In genomic region chr2:128791983-128792315, GRCh38 we compare ENCODE assay signal across 28 cellular contexts.
"Had no signal": no experiment of that assay in that cellular context is flagged by ENCODE, and none has a peak within 500 bp of the region (broad histone marks: within the 10 kb centered on the region; RNA-seq: fewer than 3 reads in every experiment).

No MANE protein-coding gene starts in this region.

- H3K4me3 Mint-ChIP-seq: activated naive CD4-positive, alpha-beta T cell treated with anti-CD3 and anti-CD28 coated beads, Interleukin-2, amount 50 U/mL, for 24 hours; activated naive CD8-positive, alpha-beta T cell treated with anti-CD3 and anti-CD28 coated beads, Interleukin-2, amount 50 U/mL, for 24 hours; dendritic cell treated with granulocyte-macrophage colony-stimulating factor and Interleukin-4, amounts not matched to agents 40 ng/mL and 50 ng/mL, for 4 days; endodermal cell; natural killer cell; stimulated activated naive B cell treated with anti-CD40 and anti-IgM and Interleukin-4, amounts not matched to agents 10 μg/mL and 1 μg/mL and 100 μg/mL, for 72 hours; T-helper 1 cell treated with Interleukin-12 subunit alpha and Interleukin-12 subunit beta and Interleukin-4 antibody, amounts not matched to agents 30 μg/mL and 1 μg/mL, for 36 hours had no signal

- H3K27me3 ChIP-seq: neutrophil, ovary, tibial nerve had no signal

- H3K36me3 ChIP-seq: left lung, lower lobe of right lung, neutrophil, ovary, tibial nerve had no signal

- H3K27ac Mint-ChIP-seq: activated naive CD4-positive, alpha-beta T cell treated with anti-CD3 and anti-CD28 coated beads, Interleukin-2, amount 50 U/mL, for 24 hours; activated naive CD8-positive, alpha-beta T cell treated with anti-CD3 and anti-CD28 coated beads, Interleukin-2, amount 50 U/mL, for 24 hours; activated T-helper 2 cell treated with anti-CD3 and anti-CD28 coated beads, Interferon-gamma antibody, Interleukin-2, Interleukin-4, amounts not matched to agents 10 μg/mL and 5 μg/mL and 100 μg/mL, durations not matched to agents 14 hours and 24 hours and 36 hours; dendritic cell treated with granulocyte-macrophage colony-stimulating factor and Interleukin-4, amounts not matched to agents 40 ng/mL and 50 ng/mL, for 4 days; endodermal cell; natural killer cell; progenitor cell of endocrine pancreas; stimulated activated naive B cell treated with anti-CD40 and anti-IgM and Interleukin-4, amounts not matched to agents 10 μg/mL and 1 μg/mL and 100 μg/mL, for 72 hours; T-helper 1 cell treated with Interleukin-12 subunit alpha and Interleukin-12 subunit beta and Interleukin-4 antibody, amounts not matched to agents 30 μg/mL and 1 μg/mL, for 36 hours had no signal

- FAIRE-seq: TTC549 had no signal

- H3K36me3 Mint-ChIP-seq: activated naive CD4-positive, alpha-beta T cell treated with anti-CD3 and anti-CD28 coated beads, Interleukin-2, amount 50 U/mL, for 24 hours; natural killer cell; stimulated activated naive B cell treated with anti-CD40 and anti-IgM and Interleukin-4, amounts not matched to agents 10 μg/mL and 1 μg/mL and 100 μg/mL, for 72 hours had no signal

- H3K9me3 Mint-ChIP-seq: activated naive CD4-positive, alpha-beta T cell treated with anti-CD3 and anti-CD28 coated beads, Interleukin-2, amount 50 U/mL, for 24 hours; endodermal cell; natural killer cell had no signal

- H3K4me1 Mint-ChIP-seq: activated naive CD4-positive, alpha-beta T cell treated with anti-CD3 and anti-CD28 coated beads, Interleukin-2, amount 50 U/mL, for 24 hours; activated naive CD8-positive, alpha-beta T cell treated with anti-CD3 and anti-CD28 coated beads, Interleukin-2, amount 50 U/mL, for 24 hours; natural killer cell; stimulated activated naive B cell treated with anti-CD40 and anti-IgM and Interleukin-4, amounts not matched to agents 10 μg/mL and 1 μg/mL and 100 μg/mL, for 72 hours had no signal

- H3K27me3 Mint-ChIP-seq: activated naive CD4-positive, alpha-beta T cell treated with anti-CD3 and anti-CD28 coated beads, Interleukin-2, amount 50 U/mL, for 24 hours; dendritic cell treated with granulocyte-macrophage colony-stimulating factor and Interleukin-4, amounts not matched to agents 40 ng/mL and 50 ng/mL, for 4 days had no signal

- H3K4me1 ChIP-seq: left lung, lower lobe of right lung, tibial nerve had no signal

- H3K4me2 ChIP-seq: smooth muscle cell had no signal

- H3K9me3 ChIP-seq: left lung, lower lobe of right lung, neutrophil, ovary, tibial nerve had no signal

- H3K4me3 ChIP-seq: left lung, lower lobe of right lung, ovary, smooth muscle cell, tibial nerve had no signal

- H3K27ac ChIP-seq: left lung, lower lobe of right lung, neutrophil, ovary, tibial nerve, VCaP had no signal

- DNase-seq: activated CD4-positive, alpha-beta T cell treated with anti-CD3 and anti-CD28 coated beads for 4 hours; activated CD4-positive, alpha-beta T cell treated with anti-CD3 and anti-CD28 coated beads, Interleukin-2, amount 50 U/mL, for 4 hours; activated naive CD8-positive, alpha-beta T cell treated with anti-CD3 and anti-CD28 coated beads, Interleukin-2, amount 50 U/mL, for 24 hours; activated T-cell treated with anti-CD3 and anti-CD28 coated beads, Interleukin-2, amount 50 U/mL, for 48 hours; amygdala; caudate nucleus; foreskin fibroblast; lower lobe of right lung; mesenchymal stem cell; natural killer cell; ovary; stimulated activated CD4-positive, alpha-beta T cell treated with anti-CD3 and anti-CD28 coated beads, Interleukin-1b, Interleukin-23, amount 100 ng/mL, for 48 hours; stimulated activated CD4-positive, alpha-beta T cell treated with anti-CD3 and anti-CD28 coated beads, Interleukin-4, amount 100 ng/mL, for 4 hours; stimulated activated CD8-positive, alpha-beta memory T cell treated with anti-CD3 and anti-CD28 coated beads, Interleukin-4, amount 100 ng/mL, for 48 hours; stimulated activated naive B cell treated with anti-CD40 and anti-IgM and Interleukin-4, amounts not matched to agents 10 μg/mL and 1 μg/mL and 100 μg/mL, for 72 hours; T-helper 9 cell had no signal
